1 cellular context compared by ENCODE assay signal in the genomic region with DNA sequence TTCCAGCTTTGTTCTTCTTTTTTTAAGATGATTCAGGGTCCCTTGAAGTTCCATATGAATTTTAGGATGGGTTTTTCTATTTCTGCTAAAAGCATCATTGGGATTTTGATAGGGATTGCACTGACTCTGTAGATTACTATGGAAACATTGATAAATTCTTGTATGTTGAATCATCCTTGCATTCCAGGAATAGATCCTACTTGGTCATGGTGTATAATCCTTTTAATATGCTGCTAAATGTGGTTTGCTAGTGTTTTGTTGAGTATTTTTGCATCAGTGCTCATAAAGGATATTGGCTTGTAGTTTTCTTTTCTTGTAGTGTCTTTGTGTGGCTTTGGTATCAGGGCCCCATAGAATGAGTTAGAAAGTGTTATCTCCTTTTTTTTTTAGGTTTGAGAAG.
TF ChIP-seq lines count a peak whose summit lies in the region.

No MANE protein-coding gene starts in this region.

TF ChIP-seq in WTC11, 78 proteins besides CTCF, POLR2A, EP300 and RAD21 (continued from another document):
- TF ChIP-seq, protein P1, sequence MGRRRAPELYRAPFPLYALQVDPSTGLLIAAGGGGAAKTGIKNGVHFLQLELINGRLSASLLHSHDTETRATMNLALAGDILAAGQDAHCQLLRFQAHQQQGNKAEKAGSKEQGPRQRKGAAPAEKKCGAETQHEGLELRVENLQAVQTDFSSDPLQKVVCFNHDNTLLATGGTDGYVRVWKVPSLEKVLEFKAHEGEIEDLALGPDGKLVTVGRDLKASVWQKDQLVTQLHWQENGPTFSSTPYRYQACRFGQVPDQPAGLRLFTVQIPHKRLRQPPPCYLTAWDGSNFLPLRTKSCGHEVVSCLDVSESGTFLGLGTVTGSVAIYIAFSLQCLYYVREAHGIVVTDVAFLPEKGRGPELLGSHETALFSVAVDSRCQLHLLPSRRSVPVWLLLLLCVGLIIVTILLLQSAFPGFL (CRISPR knock-in tag; IDR thresholded peaks at IDR 0.05; ENCODE audit: borderline replicate concordance): no peak
- TF ChIP-seq MXD4 (CRISPR knock-in tag; IDR thresholded peaks at IDR 0.05; ENCODE audit: borderline replicate concordance): no peak
